ENCODE assay signal across 8 cellular contexts in the genomic region with DNA sequence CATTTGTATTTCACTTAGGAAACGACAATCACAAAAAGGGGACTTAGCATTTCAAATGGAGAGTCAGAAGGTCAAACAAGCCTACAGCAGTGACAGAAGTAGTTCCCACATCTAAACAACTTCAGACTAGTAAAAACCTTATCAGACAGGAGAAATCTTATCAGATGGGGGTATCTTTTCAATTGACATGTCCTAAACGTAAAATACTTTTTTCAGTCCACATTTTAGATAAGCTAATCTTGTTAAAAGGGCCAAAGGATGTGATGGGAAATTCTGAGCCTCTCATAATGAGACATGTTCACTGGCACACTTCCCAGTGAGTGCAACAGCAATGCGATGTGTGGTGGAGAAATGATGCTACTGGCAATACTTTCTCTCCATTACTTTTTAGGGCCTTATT. TPM values are rescaled to one million over a fixed set of nuclear protein-coding genes. Genes with fewer than 3 reads are reported as not detected.
DNase-seq lines count a peak whose midpoint lies in the region; ATAC-seq, FAIRE-seq and TF ChIP-seq lines count a peak whose summit lies in the region.

No MANE protein-coding gene starts in this region.

- H3K4me3 ChIP-seq in SK-N-SH (ENCODE audit: low read depth in 2 of 2, low read length in 1 of 2): peak overlapping the region in 1 of 2 experiments; percentile 93; a peak in 2 of 4 replicates
- peak overlapping the region; percentile 83 for H3K4me3 ChIP-seq in epithelial cell of proximal tubule (ENCODE audit: low read depth, low read length)
- H3K4me3 ChIP-seq in psoas muscle: peak overlapping the region; percentile 92

- no peak overlapping the region for H2AFZ ChIP-seq in SK-N-SH (ENCODE audit: low read depth)

- H3K9me3 ChIP-seq in SK-N-SH: no peaks in the 10 kb centered on the region
- H3K9me3 ChIP-seq in psoas muscle: no peaks in the 10 kb centered on the region

- H3K9ac ChIP-seq in SK-N-SH: peak overlapping the region; percentile 93; the same call in 1 of the 2 replicates

- 0 out of 2 replicates have a peak, but pooled peaks have one; percentile 5 for TF ChIP-seq RAD21 in SK-N-SH (IDR thresholded peaks at IDR 0.05; ENCODE audit: low read length)

- peaks cover 68% of the 10 kb centered on the region for H3K4me1 Mint-ChIP-seq in activated T-cell treated with anti-CD3 and anti-CD28 coated beads, Interleukin-2, amount 50 U/mL, for 24 hours (ENCODE audit: low read depth)

- ATAC-seq in psoas muscle (no peak), GM21619 (IDR thresholded peaks at IDR 0.05; ENCODE audit: unreplicated experiment) (no peak)

- H3F3A ChIP-seq in SK-N-SH (replicated peaks; ENCODE audit: insufficient read depth): peaks cover 4% of the 10 kb centered on the region

- H3K9me2 ChIP-seq in SK-N-SH: no peaks in the 10 kb centered on the region

- TF ChIP-seq CTCF in SK-N-SH (IDR thresholded peaks at IDR 0.05) (no peak), epithelial cell of proximal tubule (conservative IDR thresholded peaks at IDR 0.05; ENCODE audit: low read depth, low read length) (no peak), psoas muscle (IDR thresholded peaks at IDR 0.05) (no peak)

- peak overlapping the region in 1 of 2 experiments; percentile 60; a peak in 2 of 4 replicates for H3K27ac ChIP-seq in SK-N-SH (ENCODE audit: low read depth in 2 of 2, low read length in 1 of 2)
- peak overlapping the region; percentile 19 for H3K27ac ChIP-seq in psoas muscle

- DNase-seq in activated T-cell treated with anti-CD3 and anti-CD28 coated beads, Interleukin-2, amount 50 U/mL, for 24 hours: no peak
- DNase-seq in activated T-cell treated with anti-CD3 and anti-CD28 coated beads, Interleukin-2, amount 50 U/mL, for 1 hour: no peak
- DNase-seq in SK-N-SH (peak; percentile 54), epithelial cell of proximal tubule (ENCODE audit: low read depth) (no peak), psoas muscle (peak in 1 of 2 donors; percentile 49), GM12892 (ENCODE audit: insufficient read length) (no peak), germinal center (ENCODE audit: low spot score) (no peak)

- H3K4me1 ChIP-seq in SK-N-SH (ENCODE audit: control insufficient read depth in 1 of 2, insufficient read depth in 2 of 2, low read depth in 1 of 2, low read length in 1 of 2) (peaks cover 14 to 16% of the 10 kb centered on the region in 2 experiments; a peak in 3 of 4 replicates), psoas muscle (peaks cover 55% of the 10 kb centered on the region)

- H4K20me1 ChIP-seq in SK-N-SH (ENCODE audit: insufficient read depth): peaks cover 69% of the 10 kb centered on the region

- no peak for FAIRE-seq in GM12892 (lab: Jason Lieb, UNC)

- H3K36me3 Mint-ChIP-seq in activated T-cell treated with anti-CD3 and anti-CD28 coated beads, Interleukin-2, amount 50 U/mL, for 24 hours (ENCODE audit: low read depth): peaks cover 47% of the 10 kb centered on the region

- H3K4me3 Mint-ChIP-seq in activated T-cell treated with anti-CD3 and anti-CD28 coated beads, Interleukin-2, amount 50 U/mL, for 24 hours: peak overlapping the region; percentile 95

- H3K36me3 ChIP-seq in SK-N-SH (replicated peaks in 1 of 2; ENCODE audit: control insufficient read depth in 1 of 2, insufficient read depth in 2 of 2, low read length in 1 of 2) (peaks cover 0 to 5% of the 10 kb centered on the region in 2 experiments), psoas muscle (ENCODE audit: insufficient read depth in 1 of 2, low read depth in 1 of 2) (no peaks in the 10 kb centered on the region)

- H3K9me3 Mint-ChIP-seq in activated T-cell treated with anti-CD3 and anti-CD28 coated beads, Interleukin-2, amount 50 U/mL, for 24 hours: peaks cover 3% of the 10 kb centered on the region

- peak overlapping the region; percentile 79 for H3K27ac Mint-ChIP-seq in activated T-cell treated with anti-CD3 and anti-CD28 coated beads, Interleukin-2, amount 50 U/mL, for 24 hours

- TF ChIP-seq POLR2A in GM12892 (IDR thresholded peaks at IDR 0.05; ENCODE audit: low read depth, low read length): no peak

- H3K79me2 ChIP-seq in SK-N-SH (ENCODE audit: insufficient read depth): peaks cover 71% of the 10 kb centered on the region

- POLR2A ChIA-PET in SK-N-SH (lab: Yijun Ruan, JAX): no interaction called here

- WGBS in SK-N-SH (ENCODE audit: low lambda C conversion rate): 18% methylated on average over 3 of the region's 3 CpGs
- 26 to 35% (median 34%) methylated on average over 3 of the region's 3 CpGs for WGBS in psoas muscle, 3 donors

- H3K4me2 ChIP-seq in SK-N-SH: peak overlapping the region; percentile 90

- H3K27me3 Mint-ChIP-seq in activated T-cell treated with anti-CD3 and anti-CD28 coated beads, Interleukin-2, amount 50 U/mL, for 24 hours: no peaks in the 10 kb centered on the region

- CTCF ChIA-PET in SK-N-SH (lab: Yijun Ruan, JAX): interaction anchor here (1.7 kb wide), 1 partner anchor 73 kb away, joined by 6 read pairs; no protein-coding TSS in a partner anchor

- no peaks in the 10 kb centered on the region for H3K27me3 ChIP-seq in SK-N-SH (ENCODE audit: insufficient read depth)
- no peaks in the 10 kb centered on the region for H3K27me3 ChIP-seq in psoas muscle (ENCODE audit: insufficient read depth in 3 of 3, low read length in 2 of 3)

- peak in 1 of 2 experiments; percentile 68; a peak in 1 of 4 replicates for TF ChIP-seq EP300 in SK-N-SH (IDR thresholded peaks at IDR 0.05; ENCODE audit: borderline replicate concordance in 1 of 2, low read depth in 1 of 2, low read length in 1 of 2)

- intact Hi-C loops in psoas muscle (cut with DNase I): loop anchor here (5.0 to 10.0 kb wide), 6 partner anchors 38 to 153 kb away; a partner anchor contains a TSS

TF ChIP-seq in SK-N-SH, 30 proteins besides CTCF, POLR2A, EP300 and RAD21 (continues in another document):
- TF ChIP-seq MEF2A (IDR thresholded peaks at IDR 0.05; ENCODE audit: borderline replicate concordance, low read depth): no peak
- TF ChIP-seq FOSL2 (IDR thresholded peaks at IDR 0.05; ENCODE audit: borderline replicate concordance, low read depth): no peak
- TF ChIP-seq NRF1 (IDR thresholded peaks at IDR 0.05; ENCODE audit: low read depth, low read length): no peak
- TF ChIP-seq RCOR1 (IDR thresholded peaks at IDR 0.05; ENCODE audit: low read length): peak; percentile 94
- TF ChIP-seq SMC3 (IDR thresholded peaks at IDR 0.05; ENCODE audit: low read depth, low read length): no peak
- peak; percentile 61; the same call in 1 of the 2 replicates for TF ChIP-seq MXI1 (IDR thresholded peaks at IDR 0.05; ENCODE audit: low read depth, low read length)
- TF ChIP-seq, protein P1, sequence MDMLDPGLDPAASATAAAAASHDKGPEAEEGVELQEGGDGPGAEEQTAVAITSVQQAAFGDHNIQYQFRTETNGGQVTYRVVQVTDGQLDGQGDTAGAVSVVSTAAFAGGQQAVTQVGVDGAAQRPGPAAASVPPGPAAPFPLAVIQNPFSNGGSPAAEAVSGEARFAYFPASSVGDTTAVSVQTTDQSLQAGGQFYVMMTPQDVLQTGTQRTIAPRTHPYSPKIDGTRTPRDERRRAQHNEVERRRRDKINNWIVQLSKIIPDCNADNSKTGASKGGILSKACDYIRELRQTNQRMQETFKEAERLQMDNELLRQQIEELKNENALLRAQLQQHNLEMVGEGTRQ (IDR thresholded peaks at IDR 0.05; ENCODE audit: borderline replicate concordance, low read depth, low read length): no peak
- TF ChIP-seq EZH2phosphoT487 (IDR thresholded peaks at IDR 0.05; ENCODE audit: borderline replicate concordance, low read depth): no peak
- TF ChIP-seq FOXM1 (IDR thresholded peaks at IDR 0.05; ENCODE audit: low read depth): no peak
- TF ChIP-seq, protein P2, sequence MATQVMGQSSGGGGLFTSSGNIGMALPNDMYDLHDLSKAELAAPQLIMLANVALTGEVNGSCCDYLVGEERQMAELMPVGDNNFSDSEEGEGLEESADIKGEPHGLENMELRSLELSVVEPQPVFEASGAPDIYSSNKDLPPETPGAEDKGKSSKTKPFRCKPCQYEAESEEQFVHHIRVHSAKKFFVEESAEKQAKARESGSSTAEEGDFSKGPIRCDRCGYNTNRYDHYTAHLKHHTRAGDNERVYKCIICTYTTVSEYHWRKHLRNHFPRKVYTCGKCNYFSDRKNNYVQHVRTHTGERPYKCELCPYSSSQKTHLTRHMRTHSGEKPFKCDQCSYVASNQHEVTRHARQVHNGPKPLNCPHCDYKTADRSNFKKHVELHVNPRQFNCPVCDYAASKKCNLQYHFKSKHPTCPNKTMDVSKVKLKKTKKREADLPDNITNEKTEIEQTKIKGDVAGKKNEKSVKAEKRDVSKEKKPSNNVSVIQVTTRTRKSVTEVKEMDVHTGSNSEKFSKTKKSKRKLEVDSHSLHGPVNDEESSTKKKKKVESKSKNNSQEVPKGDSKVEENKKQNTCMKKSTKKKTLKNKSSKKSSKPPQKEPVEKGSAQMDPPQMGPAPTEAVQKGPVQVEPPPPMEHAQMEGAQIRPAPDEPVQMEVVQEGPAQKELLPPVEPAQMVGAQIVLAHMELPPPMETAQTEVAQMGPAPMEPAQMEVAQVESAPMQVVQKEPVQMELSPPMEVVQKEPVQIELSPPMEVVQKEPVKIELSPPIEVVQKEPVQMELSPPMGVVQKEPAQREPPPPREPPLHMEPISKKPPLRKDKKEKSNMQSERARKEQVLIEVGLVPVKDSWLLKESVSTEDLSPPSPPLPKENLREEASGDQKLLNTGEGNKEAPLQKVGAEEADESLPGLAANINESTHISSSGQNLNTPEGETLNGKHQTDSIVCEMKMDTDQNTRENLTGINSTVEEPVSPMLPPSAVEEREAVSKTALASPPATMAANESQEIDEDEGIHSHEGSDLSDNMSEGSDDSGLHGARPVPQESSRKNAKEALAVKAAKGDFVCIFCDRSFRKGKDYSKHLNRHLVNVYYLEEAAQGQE (IDR thresholded peaks at IDR 0.05; ENCODE audit: low read depth, low read length): no peak
- no peak for TF ChIP-seq RFX5 (IDR thresholded peaks at IDR 0.05; ENCODE audit: low read length)
- no peak for TF ChIP-seq TAF1 (IDR thresholded peaks at IDR 0.05; ENCODE audit: borderline replicate concordance, low read depth, low read length)
- no peak for TF ChIP-seq YY1 (IDR thresholded peaks at IDR 0.05; ENCODE audit: low read depth)
- TF ChIP-seq, protein P3, sequence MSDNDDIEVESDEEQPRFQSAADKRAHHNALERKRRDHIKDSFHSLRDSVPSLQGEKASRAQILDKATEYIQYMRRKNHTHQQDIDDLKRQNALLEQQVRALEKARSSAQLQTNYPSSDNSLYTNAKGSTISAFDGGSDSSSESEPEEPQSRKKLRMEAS (IDR thresholded peaks at IDR 0.05; ENCODE audit: low read depth): no peak
- TF ChIP-seq ELF1 (IDR thresholded peaks at IDR 0.05): no peak
- peak; percentile 69 for TF ChIP-seq NFIC (IDR thresholded peaks at IDR 0.05; ENCODE audit: borderline replicate concordance)
- no peak for TF ChIP-seq POLR2AphosphoS5 (IDR thresholded peaks at IDR 0.05; ENCODE audit: low read depth, low read length)

RNA-seq across cellular contexts. Expression of a gene that starts 2.4 kb away (rescaled TPM):
- polyA plus RNA-seq in SK-N-SH (2012; rRNA removed): 25.6 and 34.8 TPM in 2 replicates
- 27.8 and 32.0 TPM in 2 replicates for polyA plus RNA-seq in SK-N-SH (2012; cell fraction: cytosol; rRNA removed)
- 19.0 and 34.6 TPM in 2 replicates for polyA plus RNA-seq in SK-N-SH (2012; cell fraction: nucleus; rRNA removed)
- 42.3 and 54.6 TPM in 2 replicates for total RNA-seq in epithelial cell of proximal tubule
- 100 to 1,000 TPM in 1 of 4 donors, 10 to 100 TPM in 3; 78.3 to 101 (median 96.9) TPM for total RNA-seq in psoas muscle
- 10 to 100 TPM; 11.0 to 64.1 (median 14.8) TPM for polyA plus RNA-seq in psoas muscle
- 43.5 TPM for polyA plus RNA-seq in GM12892 (2012; ENCODE audit: missing spikeins)
